In the genomic region with DNA sequence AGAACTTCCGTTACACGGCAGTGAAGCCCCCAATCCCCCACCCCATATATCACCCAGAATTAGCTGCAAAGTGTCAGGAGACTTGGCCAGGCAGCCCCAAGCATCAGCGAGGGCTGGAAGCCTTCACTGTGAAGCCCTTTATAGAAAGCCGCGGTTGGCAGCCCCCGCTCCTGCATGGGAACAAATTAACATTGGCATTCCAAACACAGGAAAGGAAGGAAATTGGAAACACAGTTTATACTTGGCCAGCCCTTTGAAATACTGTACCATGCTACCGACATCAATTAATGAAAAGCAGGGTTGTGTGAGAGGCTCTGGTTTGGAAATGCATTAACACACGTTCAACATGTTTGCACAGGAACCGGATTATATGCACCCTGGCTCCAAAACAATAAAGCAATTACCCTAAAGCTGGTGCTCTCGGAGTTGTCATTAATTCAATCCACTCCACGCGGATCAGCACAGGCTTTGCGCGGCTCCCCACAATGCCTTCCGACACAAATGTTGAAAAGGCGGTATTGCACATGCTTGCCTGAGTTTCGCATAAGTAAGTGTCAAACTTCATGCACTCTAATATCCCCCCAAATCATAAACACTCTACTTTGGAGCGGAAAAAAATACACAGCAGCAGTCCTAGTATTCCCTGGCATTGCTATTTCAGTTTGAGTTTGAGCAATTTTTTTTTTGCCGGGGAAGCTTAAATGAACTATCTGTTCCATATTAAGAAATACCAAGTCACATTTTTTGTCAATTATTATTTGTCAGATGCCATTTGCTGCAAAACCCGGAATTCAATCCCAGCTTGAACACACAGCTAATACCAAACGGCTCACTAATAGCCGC, we compare ENCODE assay signal across 15 cellular contexts. TPM values are rescaled to one million over a fixed set of nuclear protein-coding genes. Genes with fewer than 3 reads are reported as not detected.
A peak's percentile ranks its signal among the peaks of the same experiment; 100 is the strongest.
DNase-seq lines count a peak whose midpoint lies in the region; ATAC-seq and TF ChIP-seq lines count a peak whose summit lies in the region.
"Had no signal": no experiment of that assay in that cellular context is flagged by ENCODE, and none has a peak within 500 bp of the region (broad histone marks: within the 10 kb centered on the region; RNA-seq: fewer than 3 reads in every experiment).

No MANE protein-coding gene starts in this region.

- H3K4me1 ChIP-seq in right atrium auricular region: peaks cover 0 to 5% of the 10 kb centered on the region in 2 donors

- H3K4me3 Mint-ChIP-seq in type B pancreatic cell: peak overlapping the region; percentile 89
- H3K4me3 Mint-ChIP-seq: activated CD4-positive, alpha-beta memory T cell treated with anti-CD3 and anti-CD28 coated beads, Interleukin-2, amount 10 ng/mL, durations not matched to agents 7 days and 5 days; memory B cell; T-helper 2 cell treated with Interferon-gamma antibody and Interleukin-4, amounts not matched to agents 5 μg/mL and 100 μg/mL, for 36 hours had no signal

- H3K36me3 Mint-ChIP-seq in type B pancreatic cell: peaks cover 16% of the 10 kb centered on the region
- H3K36me3 Mint-ChIP-seq: memory B cell had no signal

- peak overlapping the region in 1 of 2 donors; percentile 83 for H3K27ac ChIP-seq in right atrium auricular region

- no peaks in the 10 kb centered on the region for H3K9me3 ChIP-seq in right atrium auricular region

- no peaks in the 10 kb centered on the region for H3K9me3 Mint-ChIP-seq in type B pancreatic cell
- H3K9me3 Mint-ChIP-seq: activated CD4-positive, alpha-beta memory T cell treated with anti-CD3 and anti-CD28 coated beads, Interleukin-2, amount 10 ng/mL, durations not matched to agents 7 days and 5 days; memory B cell; T-helper 2 cell treated with Interferon-gamma antibody and Interleukin-4, amounts not matched to agents 5 μg/mL and 100 μg/mL, for 36 hours had no signal

- intact Hi-C loops in Right ventricle myocardium superior (cut with DNase I): loop anchor here (10.0 kb wide), 2 partner anchors 95 to 165 kb away; no protein-coding TSS in a partner anchor
- intact Hi-C loops in left colon (cut with DNase I, micrococcal nuclease): no loop called here

- peak overlapping the region; percentile 73 for H3K27ac Mint-ChIP-seq in type B pancreatic cell
- H3K27ac Mint-ChIP-seq: activated CD4-positive, alpha-beta memory T cell treated with anti-CD3 and anti-CD28 coated beads, Interleukin-2, amount 10 ng/mL, durations not matched to agents 7 days and 5 days; memory B cell; T-helper 2 cell treated with Interferon-gamma antibody and Interleukin-4, amounts not matched to agents 5 μg/mL and 100 μg/mL, for 36 hours had no signal

- DNase-seq in Right ventricle myocardium superior (no peak), right atrium auricular region (ENCODE audit: low spot score) (no peak), anterior cingulate cortex (lab: John Stamatoyannopoulos, UW) (peak in 42 of 58 donors; percentile 15 to 79 (median 42)), left colon (no peak), type B pancreatic cell (ENCODE audit: extremely low spot score, unreplicated experiment) (no peak), NCI-H2171 (lab: John Stamatoyannopoulos, UW) (no peak)
- DNase-seq: activated CD4-positive, alpha-beta memory T cell treated with anti-CD3 and anti-CD28 coated beads, Interleukin-2, amount 10 ng/mL, durations not matched to agents 7 days and 5 days; COR-L47; RPMI8226 had no signal

- H3K36me3 ChIP-seq in right atrium auricular region: no peaks in the 10 kb centered on the region

- H3K27me3 ChIP-seq in right atrium auricular region: no peaks in the 10 kb centered on the region

- peak; percentile 45 for ATAC-seq in Right ventricle myocardium superior (ENCODE audit: poor library complexity)
- peak; percentile 35 for ATAC-seq in left colon
- ATAC-seq in HG03378 (IDR thresholded peaks at IDR 0.05; ENCODE audit: unreplicated experiment): no peak
- ATAC-seq in GM21717 (IDR thresholded peaks at IDR 0.05; ENCODE audit: unreplicated experiment): no peak
- ATAC-seq: HCT116 had no signal

- H3K27me3 Mint-ChIP-seq in type B pancreatic cell: peaks cover 4% of the 10 kb centered on the region

- TF ChIP-seq CTCF in right atrium auricular region (IDR thresholded peaks at IDR 0.05) (no peak), type B pancreatic cell (conservative IDR thresholded peaks at IDR 0.05) (no peak)

- peaks cover 71% of the 10 kb centered on the region for H3K4me1 Mint-ChIP-seq in type B pancreatic cell (ENCODE audit: unreplicated experiment)
- H3K4me1 Mint-ChIP-seq: memory B cell had no signal

- no peak overlapping the region for H3K4me3 ChIP-seq in right atrium auricular region

RNA-seq across cellular contexts. Expression of a gene that starts 7.0 kb away (rescaled TPM):
- total RNA-seq in Right ventricle myocardium superior: 23.2 TPM
- total RNA-seq in right atrium auricular region: 10 to 100 TPM; 15.1 to 23.0 TPM
- under 1 TPM; 0.34 to 0.78 TPM for total RNA-seq in left colon
- 115 and 287 TPM in 2 replicates for total RNA-seq in type B pancreatic cell (ENCODE audit: low replicate concordance)
- total RNA-seq: activated CD4-positive, alpha-beta memory T cell treated with anti-CD3 and anti-CD28 coated beads, Interleukin-2, amount 10 ng/mL, durations not matched to agents 7 days and 5 days; osteoblast had no signal

Comparison
In these comparisons a context has a peak if more than half of its experiments do, and no peak if none do; other contexts are left out.
1. ATAC-seq: peak in Right ventricle myocardium superior (single experiment) and left colon (single experiment); none in HG03378 (single experiment) and GM21717 (single experiment).
2. DNase-seq: peak in anterior cingulate cortex (42 of 58); none in Right ventricle myocardium superior (single experiment), right atrium auricular region (single experiment), left colon (0 of 2), type B pancreatic cell (single experiment) and NCI-H2171 (single experiment).
3. RNA of a gene that starts 7.0 kb away (total RNA-seq): 115 to 287 TPM in type B pancreatic cell, 23.2 TPM in Right ventricle myocardium superior (single experiment) and 15.1 to 23.0 TPM in right atrium auricular region; 0.34 to 0.78 TPM in left colon; every median in the first group is over 4 times any median in the second.